In genomic region chr2:127543013-127543501, GRCh38 we compare ENCODE assay signal across 1 cellular context. TPM values are rescaled to one million over a fixed set of nuclear protein-coding genes. Genes with fewer than 3 reads are reported as not detected.
"Had no signal": no experiment of that assay in that cellular context is flagged by ENCODE, and none has a peak within 500 bp of the region (broad histone marks: within the 10 kb centered on the region; RNA-seq: fewer than 3 reads in every experiment).

No MANE protein-coding gene starts in this region.

RNA-seq across cellular contexts. Expression of gene MYO7B, which starts 7.6 kb away (rescaled TPM):
- total RNA-seq: dermis blood vessel endothelial cell had no signal
